In the genomic region with DNA sequence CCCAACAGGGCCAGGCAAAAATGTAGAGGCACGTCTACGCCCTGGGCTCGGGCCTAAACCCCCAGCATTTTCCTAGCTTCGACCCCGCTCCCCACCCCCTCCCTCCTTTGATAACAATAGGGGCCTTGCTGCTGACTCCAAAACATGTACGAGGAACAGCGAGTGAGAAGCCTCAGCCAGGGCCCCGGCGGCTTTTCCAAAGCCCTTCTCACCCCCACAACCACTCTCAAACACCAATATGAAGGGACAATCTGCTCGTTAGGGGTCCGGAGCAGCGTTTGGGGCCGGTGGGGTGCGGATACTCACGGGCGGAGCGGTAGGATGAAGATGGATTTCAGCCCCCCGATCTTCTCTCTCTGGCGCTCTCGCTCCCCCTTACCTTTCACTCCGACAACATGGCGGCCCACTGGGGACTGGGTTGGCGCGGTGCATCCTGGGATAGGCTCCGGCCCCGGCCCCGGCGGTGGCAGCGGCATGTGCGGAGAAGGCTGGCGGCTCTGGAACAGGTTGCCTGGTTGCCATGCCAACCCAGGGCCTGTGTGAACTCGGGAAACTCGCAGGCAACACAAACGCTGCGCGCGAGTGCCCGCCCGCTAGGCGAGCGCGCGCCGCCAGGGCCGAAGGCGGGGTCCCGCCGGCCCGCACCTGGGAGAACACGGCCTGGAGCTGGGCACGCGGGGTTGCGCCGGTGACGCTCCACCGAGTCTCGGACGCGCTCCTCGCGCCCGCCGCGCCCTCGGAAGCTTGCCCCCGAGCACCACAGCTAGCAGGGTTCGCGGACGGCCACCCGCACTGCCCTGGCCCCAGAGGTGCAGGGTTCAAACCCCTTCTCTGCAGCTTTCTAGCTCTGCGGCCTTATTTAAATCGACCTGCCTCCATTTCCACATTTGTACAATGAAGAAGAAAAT, we compare ENCODE assay signal across 1 cellular context.
TF ChIP-seq lines count a peak whose summit lies in the region.

A gene with protein sequence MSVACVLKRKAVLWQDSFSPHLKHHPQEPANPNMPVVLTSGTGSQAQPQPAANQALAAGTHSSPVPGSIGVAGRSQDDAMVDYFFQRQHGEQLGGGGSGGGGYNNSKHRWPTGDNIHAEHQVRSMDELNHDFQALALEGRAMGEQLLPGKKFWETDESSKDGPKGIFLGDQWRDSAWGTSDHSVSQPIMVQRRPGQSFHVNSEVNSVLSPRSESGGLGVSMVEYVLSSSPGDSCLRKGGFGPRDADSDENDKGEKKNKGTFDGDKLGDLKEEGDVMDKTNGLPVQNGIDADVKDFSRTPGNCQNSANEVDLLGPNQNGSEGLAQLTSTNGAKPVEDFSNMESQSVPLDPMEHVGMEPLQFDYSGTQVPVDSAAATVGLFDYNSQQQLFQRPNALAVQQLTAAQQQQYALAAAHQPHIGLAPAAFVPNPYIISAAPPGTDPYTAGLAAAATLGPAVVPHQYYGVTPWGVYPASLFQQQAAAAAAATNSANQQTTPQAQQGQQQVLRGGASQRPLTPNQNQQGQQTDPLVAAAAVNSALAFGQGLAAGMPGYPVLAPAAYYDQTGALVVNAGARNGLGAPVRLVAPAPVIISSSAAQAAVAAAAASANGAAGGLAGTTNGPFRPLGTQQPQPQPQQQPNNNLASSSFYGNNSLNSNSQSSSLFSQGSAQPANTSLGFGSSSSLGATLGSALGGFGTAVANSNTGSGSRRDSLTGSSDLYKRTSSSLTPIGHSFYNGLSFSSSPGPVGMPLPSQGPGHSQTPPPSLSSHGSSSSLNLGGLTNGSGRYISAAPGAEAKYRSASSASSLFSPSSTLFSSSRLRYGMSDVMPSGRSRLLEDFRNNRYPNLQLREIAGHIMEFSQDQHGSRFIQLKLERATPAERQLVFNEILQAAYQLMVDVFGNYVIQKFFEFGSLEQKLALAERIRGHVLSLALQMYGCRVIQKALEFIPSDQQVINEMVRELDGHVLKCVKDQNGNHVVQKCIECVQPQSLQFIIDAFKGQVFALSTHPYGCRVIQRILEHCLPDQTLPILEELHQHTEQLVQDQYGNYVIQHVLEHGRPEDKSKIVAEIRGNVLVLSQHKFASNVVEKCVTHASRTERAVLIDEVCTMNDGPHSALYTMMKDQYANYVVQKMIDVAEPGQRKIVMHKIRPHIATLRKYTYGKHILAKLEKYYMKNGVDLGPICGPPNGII (minus strand): TSS at position 408 of the 908 bp plus-strand sequence. CDS start 6,151 bp downstream, outside the sequence.

TF ChIP-seq in K562, 482 proteins besides CTCF, POLR2A, EP300 and RAD21 (continued from another document and continues in another):
- TF ChIP-seq, protein P1, sequence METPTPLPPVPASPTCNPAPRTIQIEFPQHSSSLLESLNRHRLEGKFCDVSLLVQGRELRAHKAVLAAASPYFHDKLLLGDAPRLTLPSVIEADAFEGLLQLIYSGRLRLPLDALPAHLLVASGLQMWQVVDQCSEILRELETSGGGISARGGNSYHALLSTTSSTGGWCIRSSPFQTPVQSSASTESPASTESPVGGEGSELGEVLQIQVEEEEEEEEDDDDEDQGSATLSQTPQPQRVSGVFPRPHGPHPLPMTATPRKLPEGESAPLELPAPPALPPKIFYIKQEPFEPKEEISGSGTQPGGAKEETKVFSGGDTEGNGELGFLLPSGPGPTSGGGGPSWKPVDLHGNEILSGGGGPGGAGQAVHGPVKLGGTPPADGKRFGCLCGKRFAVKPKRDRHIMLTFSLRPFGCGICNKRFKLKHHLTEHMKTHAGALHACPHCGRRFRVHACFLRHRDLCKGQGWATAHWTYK (CRISPR knock-in tag; IDR thresholded peaks at IDR 0.05) = peak; percentile 85; the same call in 1 of the 2 replicates
- TF ChIP-seq ZNF512 (tag; IDR thresholded peaks at IDR 0.05) (no peak), BCOR (IDR thresholded peaks at IDR 0.05) (no peak), NCOA6 (IDR thresholded peaks at IDR 0.05) (no peak), ZNF696 (CRISPR knock-in tag; conservative IDR thresholded peaks at IDR 0.05) (no peak), LCOR (CRISPR knock-in tag; IDR thresholded peaks at IDR 0.05) (peak; percentile 70; the same call in 1 of the 2 replicates), ZNF695 (CRISPR knock-in tag; IDR thresholded peaks at IDR 0.05) (no peak), ZNF507 (tag; conservative IDR thresholded peaks at IDR 0.05) (no peak), HDGF (IDR thresholded peaks at IDR 0.05) (no peak), CCAR2 (IDR thresholded peaks at IDR 0.05; ENCODE audit: low read depth, low read length) (no peak), CBFB (CRISPR knock-in tag; IDR thresholded peaks at IDR 0.05) (no peak), HSF4 (CRISPR knock-in tag; IDR thresholded peaks at IDR 0.05; ENCODE audit: borderline replicate concordance) (no peak; the same call in 1 of the 2 replicates), NR2C1 (IDR thresholded peaks at IDR 0.05) (no peak; the same call in 1 of the 2 replicates), NR2C1 (tag; IDR thresholded peaks at IDR 0.05) (peak; percentile 45), SMARCB1 (IDR thresholded peaks at IDR 0.05; ENCODE audit: insufficient read length, low read depth) (no peak), NR0B1 (IDR thresholded peaks at IDR 0.05; ENCODE audit: partially characterized antibody) (no peak), ILK (tag; IDR thresholded peaks at IDR 0.05; ENCODE audit: borderline replicate concordance, low read depth) (no peak), HDAC1 (IDR thresholded peaks at IDR 0.05) (0 out of 4 replicates have a peak, but pooled peaks of 1 of the 2 experiments have one; percentile 33), ZNF318 (IDR thresholded peaks at IDR 0.05; ENCODE audit: borderline replicate concordance in 1 of 2, low read depth in 1 of 2) (peak in 1 of 2 experiments; percentile 99; a peak in 2 of 4 replicates), PHF20 (IDR thresholded peaks at IDR 0.05; ENCODE audit: partially characterized antibody) (peak; percentile 83), ARID1B (IDR thresholded peaks at IDR 0.05) (no peak), ZNF830 (CRISPR knock-in tag; IDR thresholded peaks at IDR 0.05) (no peak), THRAP3 (IDR thresholded peaks at IDR 0.05; ENCODE audit: borderline replicate concordance) (no peak), KLF10 (CRISPR knock-in tag; IDR thresholded peaks at IDR 0.05) (0 out of 2 replicates have a peak, but pooled peaks have one; percentile 55), TAF1 (IDR thresholded peaks at IDR 0.05; ENCODE audit: control insufficient read depth, extremely low read depth, insufficient read depth, low read length, severe bottlenecking) (peak; percentile 92), NEUROD1 (IDR thresholded peaks at IDR 0.05; ENCODE audit: borderline replicate concordance, low read depth, low read length, partially characterized antibody) (peak; percentile 18), SAFB (IDR thresholded peaks at IDR 0.05; ENCODE audit: borderline replicate concordance, low read depth, low read length) (no peak), SNIP1 (IDR thresholded peaks at IDR 0.05; ENCODE audit: low read depth) (no peak), PCBP1 (IDR thresholded peaks at IDR 0.05; ENCODE audit: low read depth, low read length, poor library complexity, severe bottlenecking) (no peak)
- TF ChIP-seq, protein P2, sequence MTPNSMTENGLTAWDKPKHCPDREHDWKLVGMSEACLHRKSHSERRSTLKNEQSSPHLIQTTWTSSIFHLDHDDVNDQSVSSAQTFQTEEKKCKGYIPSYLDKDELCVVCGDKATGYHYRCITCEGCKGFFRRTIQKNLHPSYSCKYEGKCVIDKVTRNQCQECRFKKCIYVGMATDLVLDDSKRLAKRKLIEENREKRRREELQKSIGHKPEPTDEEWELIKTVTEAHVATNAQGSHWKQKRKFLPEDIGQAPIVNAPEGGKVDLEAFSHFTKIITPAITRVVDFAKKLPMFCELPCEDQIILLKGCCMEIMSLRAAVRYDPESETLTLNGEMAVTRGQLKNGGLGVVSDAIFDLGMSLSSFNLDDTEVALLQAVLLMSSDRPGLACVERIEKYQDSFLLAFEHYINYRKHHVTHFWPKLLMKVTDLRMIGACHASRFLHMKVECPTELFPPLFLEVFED (CRISPR knock-in tag; conservative IDR thresholded peaks at IDR 0.05) = no peak
- TF ChIP-seq, protein P3, sequence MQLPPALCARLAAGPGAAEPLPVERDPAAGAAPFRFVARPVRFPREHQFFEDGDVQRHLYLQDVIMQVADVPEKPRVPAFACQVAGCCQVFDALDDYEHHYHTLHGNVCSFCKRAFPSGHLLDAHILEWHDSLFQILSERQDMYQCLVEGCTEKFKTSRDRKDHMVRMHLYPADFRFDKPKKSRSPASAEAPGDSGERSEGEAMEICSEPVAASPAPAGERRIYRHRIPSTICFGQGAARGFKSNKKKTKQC (CRISPR knock-in tag; IDR thresholded peaks at IDR 0.05) = peak; percentile 96
- TF ChIP-seq, protein P4, sequence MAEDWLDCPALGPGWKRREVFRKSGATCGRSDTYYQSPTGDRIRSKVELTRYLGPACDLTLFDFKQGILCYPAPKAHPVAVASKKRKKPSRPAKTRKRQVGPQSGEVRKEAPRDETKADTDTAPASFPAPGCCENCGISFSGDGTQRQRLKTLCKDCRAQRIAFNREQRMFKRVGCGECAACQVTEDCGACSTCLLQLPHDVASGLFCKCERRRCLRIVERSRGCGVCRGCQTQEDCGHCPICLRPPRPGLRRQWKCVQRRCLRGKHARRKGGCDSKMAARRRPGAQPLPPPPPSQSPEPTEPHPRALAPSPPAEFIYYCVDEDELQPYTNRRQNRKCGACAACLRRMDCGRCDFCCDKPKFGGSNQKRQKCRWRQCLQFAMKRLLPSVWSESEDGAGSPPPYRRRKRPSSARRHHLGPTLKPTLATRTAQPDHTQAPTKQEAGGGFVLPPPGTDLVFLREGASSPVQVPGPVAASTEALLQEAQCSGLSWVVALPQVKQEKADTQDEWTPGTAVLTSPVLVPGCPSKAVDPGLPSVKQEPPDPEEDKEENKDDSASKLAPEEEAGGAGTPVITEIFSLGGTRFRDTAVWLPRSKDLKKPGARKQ (CRISPR knock-in tag; IDR thresholded peaks at IDR 0.05) = no peak
